ENCODE assay signal across 8 cellular contexts in the genomic region with DNA sequence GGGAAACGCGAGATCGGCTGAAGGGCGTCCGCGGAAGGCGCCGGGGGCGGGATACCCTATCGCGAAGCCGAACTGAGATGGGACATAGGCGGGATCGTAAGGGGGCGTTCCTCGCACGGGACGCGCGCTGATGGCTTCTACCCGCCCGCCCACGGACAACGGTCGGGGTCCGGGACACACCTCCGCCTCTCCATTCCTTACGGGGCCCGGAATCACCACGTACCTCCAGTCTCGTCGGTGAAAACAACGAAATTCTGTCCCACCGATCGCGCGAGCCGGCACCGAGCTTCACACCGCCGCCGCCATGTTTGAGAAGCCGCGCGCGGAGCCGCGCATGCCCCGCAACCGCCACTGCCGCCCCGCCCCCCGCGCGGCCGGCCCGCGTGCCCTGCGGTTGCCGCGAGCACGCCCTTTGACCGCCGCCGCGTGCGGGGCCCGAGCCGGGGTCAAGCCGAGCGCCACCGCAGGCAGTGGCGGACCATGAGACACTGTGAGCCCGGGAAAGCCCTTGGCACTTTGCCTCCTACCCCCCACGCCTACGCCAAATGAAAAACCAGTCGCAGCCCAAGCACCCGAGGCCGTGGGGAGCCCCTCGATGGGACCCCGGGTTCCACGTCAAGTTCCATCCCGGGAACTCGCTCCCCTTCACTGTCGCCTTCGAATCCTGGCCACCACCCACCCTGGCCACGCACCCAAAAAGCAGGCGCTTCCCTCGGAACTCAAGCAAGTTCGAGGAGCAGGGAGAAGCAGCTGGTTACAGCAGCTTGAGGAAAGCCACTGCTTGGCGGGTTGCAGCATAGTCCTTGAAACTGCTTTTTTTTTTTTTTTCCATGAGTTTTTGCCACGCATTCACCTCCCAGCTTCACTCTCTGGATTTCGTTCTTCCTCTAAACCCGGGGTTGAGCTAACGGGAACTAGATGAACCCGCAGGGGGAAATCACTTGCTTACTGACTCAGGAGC. TPM values are rescaled to one million over a fixed set of nuclear protein-coding genes. Genes with fewer than 3 reads are reported as not detected.
DNase-seq lines count a peak whose midpoint lies in the region; ATAC-seq and TF ChIP-seq lines count a peak whose summit lies in the region.

TSS of gene SCML2 (minus strand) at position 320 of the 961 bp plus-strand sequence. CDS start 20,617 bp downstream, outside the sequence.

- ATAC-seq in HCT116 (peak; percentile 77), GM19452 (IDR thresholded peaks at IDR 0.05; ENCODE audit: unreplicated experiment) (no peak)

- H3K4me1 ChIP-seq in HCT116 (ENCODE audit: control insufficient read depth in 1 of 2, insufficient read depth in 2 of 2, low read length in 2 of 2) (peaks cover 8 to 10% of the 10 kb centered on the region in 2 experiments; a peak in 3 of 4 replicates), hepatocyte (ENCODE audit: insufficient read depth) (no peaks in the 10 kb centered on the region)

- no peaks in the 10 kb centered on the region for H3K27me3 ChIP-seq in HCT116 (ENCODE audit: insufficient read depth, low read length)
- H3K27me3 ChIP-seq in hepatocyte = no peaks in the 10 kb centered on the region

- DNase-seq in AG04449 (ENCODE audit: low read depth, low spot score) (no peak), HCT116 (ENCODE audit: low read depth, low spot score) (no peak), SK-N-DZ (ENCODE audit: low spot score) (peak; percentile 35), astrocyte of the cerebellum (ENCODE audit: low read depth) (no peak), hepatocyte (ENCODE audit: low spot score) (peak; percentile 64), retina (peak; percentile 78), cortex of kidney (lab: John Stamatoyannopoulos, UW) (no peak)

- H3K9me2 ChIP-seq in HCT116 (ENCODE audit: insufficient read depth) = no peaks in the 10 kb centered on the region
- H3K9me2 ChIP-seq in hepatocyte (replicated peaks; ENCODE audit: insufficient read depth) = no peaks in the 10 kb centered on the region

- H3K27ac ChIP-seq in HCT116 (ENCODE audit: low read depth, low read length) = peak within 1 kb of the TSS; percentile 45; the same call in 1 of the 2 replicates
- peak within 1 kb of the TSS; percentile 74 for H3K27ac ChIP-seq in hepatocyte

- H3K4me3 ChIP-seq in AG04449 (ENCODE audit: low read depth, low read length) = peak within 1 kb of the TSS; percentile 63
- peak within 1 kb of the TSS; percentile 47 to 57 for H3K4me3 ChIP-seq in HCT116 (replicated peaks in 1 of 2; ENCODE audit: low read depth in 1 of 2, low read length in 2 of 2)
- peak within 1 kb of the TSS; percentile 53 for H3K4me3 ChIP-seq in astrocyte of the cerebellum (ENCODE audit: low read depth, low read length)
- H3K4me3 ChIP-seq in hepatocyte = peak within 1 kb of the TSS; percentile 33

- intact Hi-C loops in HCT116 (cut with micrococcal nuclease) = no loop called here

- H2AFZ ChIP-seq in HCT116 (ENCODE audit: low read depth, low read length, poor library complexity, severe bottlenecking) (no peak within 1 kb of the TSS), hepatocyte (peak within 1 kb of the TSS; percentile 56)

- H3K36me3 ChIP-seq in HCT116 (ENCODE audit: control insufficient read depth in 1 of 2, insufficient read depth in 2 of 2, low read length in 2 of 2) (no peaks in the 10 kb centered on the region), hepatocyte (replicated peaks; ENCODE audit: insufficient read depth, low read depth) (no peaks in the 10 kb centered on the region)

- H4K20me1 ChIP-seq in HCT116 (ENCODE audit: insufficient read depth) (no peaks in the 10 kb centered on the region), hepatocyte (ENCODE audit: insufficient read depth, poor library complexity, severe bottlenecking) (no peaks in the 10 kb centered on the region)

- no peak for TF ChIP-seq POLR2A in HCT116 (IDR thresholded peaks at IDR 0.05; ENCODE audit: borderline replicate concordance, extremely low read depth, insufficient read depth, insufficient read length)

- TF ChIP-seq CTCF in AG04449 (IDR thresholded peaks at IDR 0.05; ENCODE audit: insufficient read depth, low read length, missing control alignments) = no peak
- no peak for TF ChIP-seq CTCF in HCT116 (IDR thresholded peaks at IDR 0.05 in 2 of 3, conservative IDR thresholded peaks at IDR 0.05 in 1 of 3; ENCODE audit: borderline replicate concordance in 1 of 3, insufficient read depth in 1 of 3, low read depth in 2 of 3, low read length in 2 of 3)
- TF ChIP-seq CTCF in astrocyte of the cerebellum (IDR thresholded peaks at IDR 0.05; ENCODE audit: low read depth, low read length, missing control alignments) = no peak
- TF ChIP-seq CTCF in hepatocyte (IDR thresholded peaks at IDR 0.05; ENCODE audit: poor library complexity) = no peak

- POLR2A ChIA-PET in AG04449 (lab: Yijun Ruan, JAX) (no interaction called here), HCT116 (lab: Charles Lee) (no interaction called here)

- RAD21 ChIA-PET in HCT116 (lab: Charles Lee; ENCODE audit: low non-redundant PET in 1 of 2, low total read pairs in 2 of 2, uncharacterized antibody in 2 of 2, unreplicated experiment in 2 of 2) = no interaction called here

- in situ Hi-C loops in astrocyte of the cerebellum (cut with HindIII; ENCODE audit: low sequenced_read_pairs) = no loop called here

- CTCF ChIA-PET in AG04449 (lab: Yijun Ruan, JAX) = interaction anchor here (1.3 kb wide), 2 partner anchors 11 to 38 kb away, joined by 3 read pairs; no protein-coding TSS in a partner anchor
- CTCF ChIA-PET in HCT116 (lab: Charles Lee) = no interaction called here

- peak within 1 kb of the TSS; percentile 54 for H3K9ac ChIP-seq in HCT116 (ENCODE audit: low read length)

- no peak for TF ChIP-seq RAD21 in HCT116 (IDR thresholded peaks at IDR 0.05; ENCODE audit: low read depth)

- H3K9me3 ChIP-seq in HCT116 (ENCODE audit: control insufficient read depth in 1 of 2, insufficient read depth in 1 of 2, low read depth in 1 of 2, low read length in 2 of 2) (no peaks in the 10 kb centered on the region), hepatocyte (ENCODE audit: low read depth) (no peaks in the 10 kb centered on the region)

- H3K4me2 ChIP-seq in HCT116 (ENCODE audit: low read length) (peak within 1 kb of the TSS; percentile 79), hepatocyte (peak within 1 kb of the TSS; percentile 76)

- 34% methylated on average over 74 of the region's 96 CpGs for WGBS in hepatocyte (ENCODE audit: low lambda C conversion rate, missing lambda C conversion rate)

- H3K79me2 ChIP-seq in HCT116 (ENCODE audit: insufficient read depth, low read length) (peaks cover 27% of the 10 kb centered on the region), hepatocyte (peaks cover 13% of the 10 kb centered on the region)

- no TSS peak for BruUV-seq in HCT116 (replicated peaks; lab: Mats Ljungman, UMichigan)

TF ChIP-seq in HCT116, 20 proteins besides CTCF, POLR2A, EP300 and RAD21 (continues in another document):
- TF ChIP-seq EZH2phosphoT487 (IDR thresholded peaks at IDR 0.05; ENCODE audit: borderline replicate concordance) (no peak), SP1 (IDR thresholded peaks at IDR 0.05; ENCODE audit: low read depth) (no peak), JUND (IDR thresholded peaks at IDR 0.05) (no peak), CEBPB (IDR thresholded peaks at IDR 0.05; ENCODE audit: low read depth) (no peak), ZNF274 (IDR thresholded peaks at IDR 0.05; ENCODE audit: low read depth, low read length) (no peak), TCF7L2 (IDR thresholded peaks at IDR 0.05; ENCODE audit: borderline replicate concordance, extremely low read depth, insufficient read depth, insufficient read length) (no peak)
- TF ChIP-seq, protein P1, sequence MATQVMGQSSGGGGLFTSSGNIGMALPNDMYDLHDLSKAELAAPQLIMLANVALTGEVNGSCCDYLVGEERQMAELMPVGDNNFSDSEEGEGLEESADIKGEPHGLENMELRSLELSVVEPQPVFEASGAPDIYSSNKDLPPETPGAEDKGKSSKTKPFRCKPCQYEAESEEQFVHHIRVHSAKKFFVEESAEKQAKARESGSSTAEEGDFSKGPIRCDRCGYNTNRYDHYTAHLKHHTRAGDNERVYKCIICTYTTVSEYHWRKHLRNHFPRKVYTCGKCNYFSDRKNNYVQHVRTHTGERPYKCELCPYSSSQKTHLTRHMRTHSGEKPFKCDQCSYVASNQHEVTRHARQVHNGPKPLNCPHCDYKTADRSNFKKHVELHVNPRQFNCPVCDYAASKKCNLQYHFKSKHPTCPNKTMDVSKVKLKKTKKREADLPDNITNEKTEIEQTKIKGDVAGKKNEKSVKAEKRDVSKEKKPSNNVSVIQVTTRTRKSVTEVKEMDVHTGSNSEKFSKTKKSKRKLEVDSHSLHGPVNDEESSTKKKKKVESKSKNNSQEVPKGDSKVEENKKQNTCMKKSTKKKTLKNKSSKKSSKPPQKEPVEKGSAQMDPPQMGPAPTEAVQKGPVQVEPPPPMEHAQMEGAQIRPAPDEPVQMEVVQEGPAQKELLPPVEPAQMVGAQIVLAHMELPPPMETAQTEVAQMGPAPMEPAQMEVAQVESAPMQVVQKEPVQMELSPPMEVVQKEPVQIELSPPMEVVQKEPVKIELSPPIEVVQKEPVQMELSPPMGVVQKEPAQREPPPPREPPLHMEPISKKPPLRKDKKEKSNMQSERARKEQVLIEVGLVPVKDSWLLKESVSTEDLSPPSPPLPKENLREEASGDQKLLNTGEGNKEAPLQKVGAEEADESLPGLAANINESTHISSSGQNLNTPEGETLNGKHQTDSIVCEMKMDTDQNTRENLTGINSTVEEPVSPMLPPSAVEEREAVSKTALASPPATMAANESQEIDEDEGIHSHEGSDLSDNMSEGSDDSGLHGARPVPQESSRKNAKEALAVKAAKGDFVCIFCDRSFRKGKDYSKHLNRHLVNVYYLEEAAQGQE (IDR thresholded peaks at IDR 0.05; ENCODE audit: low read depth) = no peak
- TF ChIP-seq, protein P2, sequence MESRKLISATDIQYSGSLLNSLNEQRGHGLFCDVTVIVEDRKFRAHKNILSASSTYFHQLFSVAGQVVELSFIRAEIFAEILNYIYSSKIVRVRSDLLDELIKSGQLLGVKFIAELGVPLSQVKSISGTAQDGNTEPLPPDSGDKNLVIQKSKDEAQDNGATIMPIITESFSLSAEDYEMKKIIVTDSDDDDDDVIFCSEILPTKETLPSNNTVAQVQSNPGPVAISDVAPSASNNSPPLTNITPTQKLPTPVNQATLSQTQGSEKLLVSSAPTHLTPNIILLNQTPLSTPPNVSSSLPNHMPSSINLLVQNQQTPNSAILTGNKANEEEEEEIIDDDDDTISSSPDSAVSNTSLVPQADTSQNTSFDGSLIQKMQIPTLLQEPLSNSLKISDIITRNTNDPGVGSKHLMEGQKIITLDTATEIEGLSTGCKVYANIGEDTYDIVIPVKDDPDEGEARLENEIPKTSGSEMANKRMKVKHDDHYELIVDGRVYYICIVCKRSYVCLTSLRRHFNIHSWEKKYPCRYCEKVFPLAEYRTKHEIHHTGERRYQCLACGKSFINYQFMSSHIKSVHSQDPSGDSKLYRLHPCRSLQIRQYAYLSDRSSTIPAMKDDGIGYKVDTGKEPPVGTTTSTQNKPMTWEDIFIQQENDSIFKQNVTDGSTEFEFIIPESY (IDR thresholded peaks at IDR 0.05; ENCODE audit: extremely low read depth, insufficient replicate concordance, low read length) = no peak

RNA-seq across cellular contexts. Expression of gene SCML2, which starts in this region (rescaled TPM):
- total RNA-seq in HCT116 (2021; ENCODE audit: unreplicated experiment) (5.2 TPM), hepatocyte (4.5 and 5.7 TPM in 2 replicates)
- 0.97 and 1.4 TPM in 2 replicates for polyA plus RNA-seq in HCT116 (2012)
- 30.8 and 38.8 TPM in 2 replicates for polyA plus RNA-seq in SK-N-DZ (2014; cell fraction: cytosol; rRNA removed)
- polyA plus RNA-seq in SK-N-DZ (2014; cell fraction: nucleus; rRNA removed) = 15.0 and 21.2 TPM in 2 replicates
- polyA plus RNA-seq in hepatocyte = 3.6 and 4.8 TPM in 2 replicates

Comparison
In these comparisons a context has a peak if more than half of its experiments do, and no peak if none do; other contexts are left out.
1. DNase-seq: peak in SK-N-DZ (single experiment), hepatocyte (single experiment) and retina (single experiment); none in AG04449 (single experiment), HCT116 (single experiment), astrocyte of the cerebellum (single experiment) and cortex of kidney (single experiment).
2. Peak in every context shown above with its lines, with median percentiles within 50 percentile points of each other: H3K4me3 ChIP-seq.